ENCODE assay signal across 17 cellular contexts in genomic region chr3:139642981-139643380, GRCh38.
"Had no signal": no experiment of that assay in that cellular context is flagged by ENCODE, and none has a peak within 500 bp of the region (broad histone marks: within the 10 kb centered on the region; RNA-seq: fewer than 3 reads in every experiment).

No MANE protein-coding gene starts in this region.

- H3K4me1 ChIP-seq: adrenal gland, body of pancreas, neural progenitor cell had no signal

- H3K9me3 ChIP-seq: adrenal gland, body of pancreas, ovary had no signal

- ATAC-seq: activated CD8-positive, alpha-beta T cell treated with anti-CD3 and anti-CD28 coated beads for 36 hours; activated T-cell treated with anti-CD3 and anti-CD28 coated beads, Interleukin-2, amount 50 U/mL, for 4 hours; body of pancreas; stimulated activated memory B cell treated with anti-CD40 and anti-IgM and Interleukin-4, amounts not matched to agents 10 μg/mL and 1 μg/mL and 100 μg/mL, for 72 hours had no signal

- H2AFZ ChIP-seq: neural progenitor cell had no signal

- H3K27ac ChIP-seq: adrenal gland, body of pancreas, neural progenitor cell, ovary had no signal

- H3K4me2 ChIP-seq: neural progenitor cell had no signal

- H3K36me3 ChIP-seq: adrenal gland, neural progenitor cell, ovary had no signal

- H3K27me3 ChIP-seq: adrenal gland, body of pancreas, neural progenitor cell, ovary had no signal

- DNase-seq: activated B cell treated with CpG ODN at 0.5 μM for 24 hours; activated CD4-positive, alpha-beta T cell treated with anti-CD3 and anti-CD28 coated beads for 48 hours; activated CD8-positive, alpha-beta T cell treated with anti-CD3 and anti-CD28 coated beads for 36 hours; activated effector memory CD4-positive, alpha-beta T cell treated with anti-CD3 and anti-CD28 coated beads, Interleukin-2, amount 50 U/mL, for 16 hours; activated T-cell treated with anti-CD3 and anti-CD28 coated beads, Interleukin-2, amount 50 U/mL, for 4 hours; adrenal gland; body of pancreas; effector memory CD4-positive, alpha-beta T cell; foreskin fibroblast; immature natural killer cell; midbrain; naive B cell; ovary; T-helper 2 cell had no signal

- H3K4me3 ChIP-seq: adrenal gland, body of pancreas, lung, neural progenitor cell, ovary had no signal

- H3K9ac ChIP-seq: neural progenitor cell had no signal
